Comparison of ENCODE assay signal across 10 cellular contexts in the genomic region with DNA sequence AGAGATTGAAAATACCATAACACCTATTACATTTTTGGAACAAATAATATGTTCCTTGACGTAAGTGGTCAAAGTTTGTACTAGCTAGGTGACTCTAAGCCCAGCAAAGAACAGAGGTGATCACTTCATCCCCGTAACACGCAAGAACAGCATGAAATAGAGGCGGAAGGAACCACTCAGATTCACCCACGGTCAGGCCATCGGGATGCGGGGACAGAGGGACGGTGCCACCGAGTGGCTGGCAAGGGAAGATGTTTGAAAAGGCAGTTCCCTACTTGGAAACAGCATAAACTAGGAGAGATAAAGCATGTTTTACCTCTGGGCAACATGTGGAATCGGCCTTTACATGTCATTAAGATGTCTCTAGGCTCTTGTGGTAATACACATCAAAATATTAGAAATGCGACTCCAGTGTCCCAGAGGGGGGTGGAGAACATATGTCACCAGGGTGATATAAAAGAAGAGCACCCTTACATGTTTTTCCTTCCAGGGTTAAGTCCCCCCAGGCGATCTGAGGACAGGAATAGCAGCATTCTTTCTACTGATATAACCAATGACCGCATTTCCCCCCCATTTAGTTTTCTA.
DNase-seq lines count a peak whose midpoint lies in the region; ATAC-seq, FAIRE-seq and TF ChIP-seq lines count a peak whose summit lies in the region.
"Had no signal": no experiment of that assay in that cellular context is flagged by ENCODE, and none has a peak within 500 bp of the region (broad histone marks: within the 10 kb centered on the region; RNA-seq: fewer than 3 reads in every experiment).

No MANE protein-coding gene starts in this region.

- H3K23me2 ChIP-seq in H1 (ENCODE audit: low read depth, low read length) = no peaks in the 10 kb centered on the region

- H3K4me1 Mint-ChIP-seq in MCF 10A (ENCODE audit: insufficient read depth, unreplicated experiment) = no peaks in the 10 kb centered on the region

- H3K4me1 ChIP-seq in Loucy (ENCODE audit: insufficient read depth, low read length, poor library complexity, severe bottlenecking) (no peaks in the 10 kb centered on the region), H1 (replicated peaks in 1 of 4; ENCODE audit: control insufficient read depth in 3 of 4, insufficient read depth in 4 of 4, low read length in 3 of 4) (no peaks in the 10 kb centered on the region), small intestine (ENCODE audit: control insufficient read depth in 2 of 2, insufficient read depth in 1 of 2, low read depth in 1 of 2, low read length in 1 of 2) (no peaks in the 10 kb centered on the region)

- H3K23ac ChIP-seq in H1 (ENCODE audit: insufficient read length) = no peak overlapping the region

- H3K4ac ChIP-seq in H1 (replicated peaks; ENCODE audit: insufficient read length, low read depth, low read length) = no peak overlapping the region

- no peak overlapping the region for H2BK120ac ChIP-seq in H1 (replicated peaks; ENCODE audit: low read depth, low read length)

- TF ChIP-seq CTCF in Loucy (conservative IDR thresholded peaks at IDR 0.05; ENCODE audit: low read length) (peak; percentile 37), H1 (IDR thresholded peaks at IDR 0.05; ENCODE audit: control extremely low read depth in 1 of 3, insufficient read depth in 1 of 3, low read depth in 1 of 3, low read length in 3 of 3) (peak; percentile 53 to 59 (median 57)), MCF 10A (IDR thresholded peaks at IDR 0.05; ENCODE audit: unreplicated experiment) (no peak)

- intact Hi-C loops in MCF 10A (cut with micrococcal nuclease) = no loop called here

- no peaks in the 10 kb centered on the region for H3K79me1 ChIP-seq in H1 (ENCODE audit: low read depth, low read length)

- H2AFZ ChIP-seq in Loucy (ENCODE audit: low read length) = no peak overlapping the region
- H2AFZ ChIP-seq in H1 (ENCODE audit: low read length) = no peak overlapping the region

- no peaks in the 10 kb centered on the region for H3K9me3 ChIP-seq in Loucy (ENCODE audit: insufficient read depth, low read depth, low read length)
- H3K9me3 ChIP-seq in H1 (ENCODE audit: insufficient read depth in 2 of 2, low read depth in 1 of 2, low read length in 1 of 2) = no peaks in the 10 kb centered on the region
- H3K9me3 ChIP-seq in small intestine (ENCODE audit: control insufficient read depth, low read depth) = no peaks in the 10 kb centered on the region

- H4K91ac ChIP-seq in H1 (replicated peaks; ENCODE audit: insufficient read length, low read length) = no peak overlapping the region

- H3K4me3 ChIP-seq in Loucy (ENCODE audit: low read length, poor library complexity, severe bottlenecking) = no peak overlapping the region
- H3K4me3 ChIP-seq in H1 (ENCODE audit: extremely low read depth in 1 of 4, insufficient read depth in 2 of 4, low read depth in 3 of 4, low read length in 4 of 4) = no peak overlapping the region
- H3K4me3 ChIP-seq in small intestine (ENCODE audit: low read depth in 1 of 2, low read length in 2 of 2) = no peak overlapping the region
- H3K4me3 ChIP-seq: skin epidermis had no signal

- no peak overlapping the region for H3K4me3 Mint-ChIP-seq in MCF 10A (ENCODE audit: unreplicated experiment)
- H3K4me3 Mint-ChIP-seq: activated naive CD4-positive, alpha-beta T cell treated with anti-CD3 and anti-CD28 coated beads, Interleukin-2, amount 10 ng/mL, durations not matched to agents 7 days and 5 days had no signal

- no peak overlapping the region for H3K56ac ChIP-seq in H1 (replicated peaks; ENCODE audit: insufficient read length, low read depth, low read length)

- FAIRE-seq in H1 (lab: Jason Lieb, UNC) (peak; percentile 65), small intestine (lab: Jason Lieb, UNC) (no peak)

- H3K27ac ChIP-seq in H1 (ENCODE audit: low read depth, low read length) (no peak overlapping the region), small intestine (ENCODE audit: low read depth in 1 of 2, low read length in 1 of 2) (no peak overlapping the region)
- H3K27ac ChIP-seq: skin epidermis had no signal

- no peak overlapping the region for H3K9ac ChIP-seq in Loucy (ENCODE audit: low read depth, low read length, poor library complexity, severe bottlenecking)
- no peak overlapping the region for H3K9ac ChIP-seq in H1 (replicated peaks in 1 of 4; ENCODE audit: extremely low read depth in 1 of 4, low read depth in 3 of 4, low read length in 3 of 4)

- H2BK12ac ChIP-seq in H1 (ENCODE audit: low read depth, low read length) = no peak overlapping the region

- H3K9me2 ChIP-seq in Loucy (replicated peaks; ENCODE audit: low read depth, low read length) = no peaks in the 10 kb centered on the region

- no peak for TF ChIP-seq EP300 in H1 (IDR thresholded peaks at IDR 0.05; ENCODE audit: borderline replicate concordance in 1 of 2, low read depth in 2 of 2, low read length in 2 of 2)

- no peaks in the 10 kb centered on the region for H3K27me3 Mint-ChIP-seq in MCF 10A (ENCODE audit: insufficient read depth, unreplicated experiment)
- H3K27me3 Mint-ChIP-seq: activated naive CD4-positive, alpha-beta T cell treated with anti-CD3 and anti-CD28 coated beads, Interleukin-2, amount 10 ng/mL, durations not matched to agents 7 days and 5 days had no signal

- no peak overlapping the region for H2BK15ac ChIP-seq in H1 (ENCODE audit: low read length)

- H2AK5ac ChIP-seq in H1 (ENCODE audit: low read depth, low read length) = no peak overlapping the region

- no peaks in the 10 kb centered on the region for H4K20me1 ChIP-seq in Loucy (ENCODE audit: insufficient read depth, low read length, poor library complexity, severe bottlenecking)
- no peaks in the 10 kb centered on the region for H4K20me1 ChIP-seq in H1 (replicated peaks in 1 of 2; ENCODE audit: control insufficient read depth in 1 of 2, insufficient read depth in 2 of 2, low read length in 2 of 2)

- H3K36me3 ChIP-seq in Loucy (ENCODE audit: insufficient read depth, low read length) (no peaks in the 10 kb centered on the region; the same call in 1 of the 2 replicates), H1 (ENCODE audit: control insufficient read depth in 2 of 4, insufficient read depth in 4 of 4, low read length in 3 of 4) (peaks cover 0 to 3% (median 1%) of the 10 kb centered on the region in 4 experiments; a peak in 2 of 8 replicates), small intestine (ENCODE audit: control insufficient read depth in 2 of 2, insufficient read depth in 2 of 2, low read length in 2 of 2) (no peaks in the 10 kb centered on the region)

- no peak overlapping the region for H2BK5ac ChIP-seq in H1 (ENCODE audit: low read depth, low read length)

- H3K9me3 Mint-ChIP-seq in MCF 10A (ENCODE audit: unreplicated experiment) = no peaks in the 10 kb centered on the region
- H3K9me3 Mint-ChIP-seq: activated naive CD4-positive, alpha-beta T cell treated with anti-CD3 and anti-CD28 coated beads, Interleukin-2, amount 10 ng/mL, durations not matched to agents 7 days and 5 days had no signal

- 83% methylated on average over 13 of the region's 13 CpGs; no CpG with 5 or more reads in 1 of the 2 experiments for WGBS in H1 (ENCODE audit: extremely low coverage in 1 of 2, insufficient coverage in 1 of 2, insufficient read length in 1 of 2, insufficient replicate concordance in 2 of 2, low coverage in 1 of 2, low lambda C conversion rate in 2 of 2, missing lambda C conversion rate in 1 of 2), 2 experiments
- 74 to 80% (median 74%) methylated on average over 13 of the region's 13 CpGs for WGBS in small intestine, 3 donors

- no TSS peak for BruUV-seq in MCF 10A (replicated peaks; lab: Mats Ljungman, UMichigan)

- no peak overlapping the region for H4K8ac ChIP-seq in H1 (ENCODE audit: extremely low read depth, insufficient read depth, low read length)

- H3K14ac ChIP-seq in H1 (ENCODE audit: insufficient read length) = no peak overlapping the region

- H3F3A ChIP-seq in Loucy (ENCODE audit: low read depth) = no peaks in the 10 kb centered on the region

- no peak overlapping the region for H2BK20ac ChIP-seq in H1 (ENCODE audit: low read length)

- no peak for ATAC-seq in GM21529 (IDR thresholded peaks at IDR 0.05; ENCODE audit: unreplicated experiment)

- H4K5ac ChIP-seq in H1 (ENCODE audit: insufficient read length, low read depth, low read length) = no peak overlapping the region

- H3K27ac Mint-ChIP-seq in MCF 10A (ENCODE audit: low read depth, unreplicated experiment) = no peak overlapping the region
- H3K27ac Mint-ChIP-seq: activated naive CD4-positive, alpha-beta T cell treated with anti-CD3 and anti-CD28 coated beads, Interleukin-2, amount 10 ng/mL, durations not matched to agents 7 days and 5 days had no signal

- H3K27me3 ChIP-seq in Loucy (ENCODE audit: insufficient read depth, low read length, poor library complexity, severe bottlenecking) (no peaks in the 10 kb centered on the region), H1 (replicated peaks in 1 of 4; ENCODE audit: control insufficient read depth in 3 of 4, extremely low read depth in 1 of 4, insufficient read depth in 3 of 4, low read length in 3 of 4) (no peaks in the 10 kb centered on the region), small intestine (ENCODE audit: control insufficient read depth in 2 of 2, insufficient read depth in 2 of 2, low read length in 2 of 2) (no peaks in the 10 kb centered on the region)

- H3K4me2 ChIP-seq in Loucy (ENCODE audit: low read depth, low read length, poor library complexity, severe bottlenecking) (no peak overlapping the region), H1 (ENCODE audit: insufficient read depth in 1 of 2, low read depth in 2 of 2, low read length in 2 of 2) (no peak overlapping the region)

- CTCF ChIA-PET in H1 (lab: Charles Lee; ENCODE audit: partially characterized antibody) = interaction anchor here (0.6 to 1.5 kb wide), 2 partner anchors 246 to 526 kb away, joined by 3 to 4 read pairs; no protein-coding TSS in a partner anchor
- CTCF ChIA-PET in MCF 10A (lab: Yijun Ruan, JAX) = interaction anchor here (1.7 kb wide), 1 partner anchor 495 kb away, joined by 4 read pairs; no protein-coding TSS in a partner anchor

- no peak for TF ChIP-seq POLR2A in H1 (IDR thresholded peaks at IDR 0.05; ENCODE audit: control extremely low read depth in 1 of 2, low read depth in 2 of 2, low read length in 2 of 2)

- DNase-seq in NCI-H2107 treated with DMSO at 0.1 percent for 48 hours (lab: John Stamatoyannopoulos, UW; ENCODE audit: unreplicated experiment) = peak; percentile 0
- DNase-seq in NCI-H2107 (lab: John Stamatoyannopoulos, UW) = no peak
- DNase-seq in H1 (ENCODE audit: low read depth in 1 of 2, low spot score in 2 of 2) = no peak
- DNase-seq in pons (ENCODE audit: low spot score) = peak; percentile 32
- DNase-seq in MCF 10A (ENCODE audit: unreplicated experiment) = no peak
- no peak for DNase-seq in small intestine
- DNase-seq: activated naive CD4-positive, alpha-beta T cell treated with anti-CD3 and anti-CD28 coated beads, Interleukin-2, amount 10 ng/mL, durations not matched to agents 7 days and 5 days had no signal

- peak; percentile 77 to 78 for TF ChIP-seq RAD21 in H1 (IDR thresholded peaks at IDR 0.05 in 1 of 2, conservative IDR thresholded peaks at IDR 0.05 in 1 of 2; ENCODE audit: low read depth in 2 of 2, low read length in 2 of 2)

- no peaks in the 10 kb centered on the region for H3K79me2 ChIP-seq in Loucy (ENCODE audit: insufficient read depth, low read length)
- H3K79me2 ChIP-seq in H1 (ENCODE audit: control insufficient read depth in 1 of 2, insufficient read depth in 2 of 2, low read length in 2 of 2) = no peaks in the 10 kb centered on the region

- H3K18ac ChIP-seq in H1 (ENCODE audit: extremely low read depth, low read length) = no peak overlapping the region

- POLR2A ChIA-PET in H1 (lab: Charles Lee; ENCODE audit: partially characterized antibody) (no interaction called here), MCF 10A (lab: Yijun Ruan, JAX) (no interaction called here)

- H3K36me3 Mint-ChIP-seq in MCF 10A (ENCODE audit: insufficient read depth, unreplicated experiment) = peaks cover 18% of the 10 kb centered on the region

Comparison
In these comparisons a context has a peak if more than half of its experiments do, and no peak if none do; other contexts are left out.
1. DNase-seq: peak in NCI-H2107 treated with DMSO at 0.1 percent for 48 hours (single experiment) and pons (single experiment); none in NCI-H2107 (single experiment), H1 (0 of 2), MCF 10A (single experiment) and small intestine (single experiment).